In the genomic region with DNA sequence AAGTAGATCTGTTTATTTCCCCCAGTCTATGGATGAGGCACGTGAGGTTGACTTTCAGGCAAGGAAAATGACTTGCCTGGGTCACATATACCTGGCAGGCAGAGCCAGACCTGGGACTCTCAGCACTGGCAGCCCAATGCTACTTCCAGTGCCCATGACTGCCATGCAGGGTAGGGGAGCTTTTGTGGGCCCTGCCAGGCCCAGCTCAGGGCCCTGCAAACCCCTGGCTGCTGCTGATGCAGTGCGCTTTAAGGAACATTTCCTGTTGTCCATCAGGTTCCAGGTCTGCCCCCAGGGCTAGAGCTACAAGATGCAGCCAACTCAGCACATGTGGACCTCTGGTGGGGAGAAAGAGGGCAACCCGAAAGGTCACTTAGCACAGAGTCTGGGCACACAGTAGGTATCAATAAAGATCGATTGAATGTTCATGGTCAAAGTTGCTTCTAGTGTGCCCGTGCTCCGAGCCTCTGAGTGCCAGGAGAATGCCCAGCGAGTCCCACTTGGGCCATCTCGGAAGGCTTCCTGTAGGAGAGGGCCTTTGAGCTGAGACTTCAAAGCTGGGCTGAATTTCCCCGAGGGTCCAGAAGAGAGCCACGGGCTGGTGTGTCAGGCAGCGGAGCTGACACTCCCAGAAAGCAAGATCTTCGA, we compare ENCODE assay signal across 9 cellular contexts. TPM values are rescaled to one million over a fixed set of nuclear protein-coding genes. Genes with fewer than 3 reads are reported as not detected.
DNase-seq lines count a peak whose midpoint lies in the region; ATAC-seq, FAIRE-seq and TF ChIP-seq lines count a peak whose summit lies in the region.
"Had no signal": no experiment of that assay in that cellular context is flagged by ENCODE, and none has a peak within 500 bp of the region (broad histone marks: within the 10 kb centered on the region; RNA-seq: fewer than 3 reads in every experiment).

No MANE protein-coding gene starts in this region.

- H3K4me1 Mint-ChIP-seq in activated naive CD4-positive, alpha-beta T cell treated with anti-CD3 and anti-CD28 coated beads, Interleukin-2, amount 10 ng/mL, durations not matched to agents 7 days and 5 days: peaks cover 83% of the 10 kb centered on the region
- H3K4me1 Mint-ChIP-seq in activated T-cell treated with anti-CD3 and anti-CD28 coated beads, Interleukin-2, amount 50 U/mL, for 4 hours (ENCODE audit: low read depth): peaks cover 65% of the 10 kb centered on the region
- H3K4me1 Mint-ChIP-seq in type B pancreatic cell (ENCODE audit: unreplicated experiment): peaks cover 10% of the 10 kb centered on the region

- TF ChIP-seq CTCF in type B pancreatic cell (conservative IDR thresholded peaks at IDR 0.05): no peak

- peak overlapping the region; percentile 85 for H3K27ac Mint-ChIP-seq in activated naive CD4-positive, alpha-beta T cell treated with anti-CD3 and anti-CD28 coated beads, Interleukin-2, amount 10 ng/mL, durations not matched to agents 7 days and 5 days
- no peak overlapping the region for H3K27ac Mint-ChIP-seq in type B pancreatic cell

- ATAC-seq in activated T-cell treated with anti-CD3 and anti-CD28 coated beads, Interleukin-2, amount 50 U/mL, for 4 hours: no peak
- no peak for ATAC-seq in HG03280 (IDR thresholded peaks at IDR 0.05; ENCODE audit: unreplicated experiment)

- DNase-seq in activated naive CD4-positive, alpha-beta T cell treated with anti-CD3 and anti-CD28 coated beads, Interleukin-2, amount 10 ng/mL, durations not matched to agents 7 days and 5 days: peak; percentile 19
- DNase-seq in activated naive CD4-positive, alpha-beta T cell treated with Interleukin-2 at 50 U/mL for 16 hours: no peak
- no peak for DNase-seq in activated T-cell treated with anti-CD3 and anti-CD28 coated beads, Interleukin-2, amount 50 U/mL, for 4 hours
- peak; percentile 74 for DNase-seq in islet precursor cell
- DNase-seq in type B pancreatic cell (ENCODE audit: extremely low spot score, unreplicated experiment): no peak
- DNase-seq in H54 (ENCODE audit: insufficient read length, low spot score): no peak
- no peak for DNase-seq in putamen (ENCODE audit: low spot score)

- peaks cover 7% of the 10 kb centered on the region for H3K27me3 Mint-ChIP-seq in activated naive CD4-positive, alpha-beta T cell treated with anti-CD3 and anti-CD28 coated beads, Interleukin-2, amount 10 ng/mL, durations not matched to agents 7 days and 5 days
- no peaks in the 10 kb centered on the region for H3K27me3 Mint-ChIP-seq in activated T-cell treated with anti-CD3 and anti-CD28 coated beads, Interleukin-2, amount 50 U/mL, for 4 hours (ENCODE audit: low read depth)
- H3K27me3 Mint-ChIP-seq in type B pancreatic cell: peaks cover 91% of the 10 kb centered on the region

- H3K4me3 Mint-ChIP-seq in activated naive CD4-positive, alpha-beta T cell treated with anti-CD3 and anti-CD28 coated beads, Interleukin-2, amount 10 ng/mL, durations not matched to agents 7 days and 5 days: peak overlapping the region; percentile 72
- peak overlapping the region; percentile 84 for H3K4me3 Mint-ChIP-seq in activated T-cell treated with anti-CD3 and anti-CD28 coated beads, Interleukin-2, amount 50 U/mL, for 4 hours
- H3K4me3 Mint-ChIP-seq in type B pancreatic cell: peak overlapping the region; percentile 76

- FAIRE-seq in H54 (lab: Jason Lieb, UNC): no peak

- no peak for TF ChIP-seq POLR2A in H54 (IDR thresholded peaks at IDR 0.05; ENCODE audit: low read depth, low read length)

- H3K9me3 Mint-ChIP-seq in activated naive CD4-positive, alpha-beta T cell treated with anti-CD3 and anti-CD28 coated beads, Interleukin-2, amount 10 ng/mL, durations not matched to agents 7 days and 5 days: no peaks in the 10 kb centered on the region
- H3K9me3 Mint-ChIP-seq in activated T-cell treated with anti-CD3 and anti-CD28 coated beads, Interleukin-2, amount 50 U/mL, for 4 hours: no peaks in the 10 kb centered on the region
- H3K9me3 Mint-ChIP-seq in type B pancreatic cell: no peaks in the 10 kb centered on the region

- CTCF ChIA-PET in activated naive CD4-positive, alpha-beta T cell treated with anti-CD3 and anti-CD28 coated beads, Interleukin-2, amount 10 ng/mL, durations not matched to agents 7 days and 5 days (lab: Charles Lee): interaction anchor here (0.7 to 5.6 kb wide), 11 partner anchors 9 to 83 kb away, joined by 3 to 98 read pairs (median 4); no protein-coding TSS in a partner anchor

- no peaks in the 10 kb centered on the region for H3K36me3 Mint-ChIP-seq in activated naive CD4-positive, alpha-beta T cell treated with anti-CD3 and anti-CD28 coated beads, Interleukin-2, amount 10 ng/mL, durations not matched to agents 7 days and 5 days
- H3K36me3 Mint-ChIP-seq in activated T-cell treated with anti-CD3 and anti-CD28 coated beads, Interleukin-2, amount 50 U/mL, for 4 hours (ENCODE audit: insufficient read depth): peaks cover 34% of the 10 kb centered on the region
- H3K36me3 Mint-ChIP-seq in type B pancreatic cell: no peaks in the 10 kb centered on the region

RNA-seq across cellular contexts. Expression of a gene that starts 0.5 kb away (rescaled TPM):
- total RNA-seq in activated T-cell treated with anti-CD3 and anti-CD28 coated beads, Interleukin-2, amount 50 U/mL, for 4 hours: 100 to 1,000 TPM in 2 of 3 donors, 10 to 100 TPM in 1; 77.8 to 111 (median 101) TPM
- not detected in 2 replicates for total RNA-seq in type B pancreatic cell (ENCODE audit: low replicate concordance)
- total RNA-seq: pulmonary artery endothelial cell had no signal

RNA-seq across cellular contexts. Expression of a gene that starts 38.6 kb away (rescaled TPM):
- total RNA-seq in activated T-cell treated with anti-CD3 and anti-CD28 coated beads, Interleukin-2, amount 50 U/mL, for 4 hours: 10 to 100 TPM; 24.4 to 34.7 (median 24.6) TPM
- 10.5 and 19.7 TPM in 2 replicates for total RNA-seq in type B pancreatic cell (ENCODE audit: low replicate concordance)

Comparison
In these comparisons a context has a peak if more than half of its experiments do, and no peak if none do; other contexts are left out.
1. DNase-seq: peak in activated naive CD4-positive, alpha-beta T cell treated with anti-CD3 and anti-CD28 coated beads, Interleukin-2, amount 10 ng/mL, durations not matched to agents 7 days and 5 days (single experiment) and islet precursor cell (single experiment); none in activated naive CD4-positive, alpha-beta T cell treated with Interleukin-2 at 50 U/mL for 16 hours (single experiment), activated T-cell treated with anti-CD3 and anti-CD28 coated beads, Interleukin-2, amount 50 U/mL, for 4 hours (single experiment), type B pancreatic cell (single experiment), H54 (single experiment) and putamen (single experiment).
2. RNA of a gene that starts 0.5 kb away (total RNA-seq): 77.8 to 111 TPM in activated T-cell treated with anti-CD3 and anti-CD28 coated beads, Interleukin-2, amount 50 U/mL, for 4 hours; not detected in type B pancreatic cell; every median in the first group is over 10 times any median in the second.
3. Peak in every context shown above with its lines, with median percentiles within 50 percentile points of each other: H3K4me3 Mint-ChIP-seq.